ENCODE assay signal across 22 cellular contexts in the genomic region with DNA sequence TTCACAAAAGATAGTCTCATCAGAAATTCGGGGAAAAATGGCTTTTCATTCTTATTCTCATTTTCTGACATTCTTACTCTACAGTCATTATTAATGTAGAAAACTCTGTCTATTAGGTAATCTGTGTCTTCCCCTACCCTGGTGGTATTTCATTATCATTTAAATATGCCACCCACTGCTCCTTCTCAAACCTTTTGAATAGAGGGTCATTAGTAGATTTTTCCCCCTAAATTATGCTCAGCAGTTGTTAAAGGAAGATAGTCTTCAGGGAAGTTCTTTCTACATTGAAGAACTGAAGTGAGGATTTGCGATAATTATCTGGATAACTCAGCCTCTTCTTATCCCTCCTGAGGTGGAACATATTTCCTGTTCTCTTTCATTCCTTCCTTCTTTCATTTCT.
DNase-seq lines count a peak whose midpoint lies in the region; ATAC-seq and TF ChIP-seq lines count a peak whose summit lies in the region.
"Had no signal": no experiment of that assay in that cellular context is flagged by ENCODE, and none has a peak within 500 bp of the region (broad histone marks: within the 10 kb centered on the region; RNA-seq: fewer than 3 reads in every experiment).

No MANE protein-coding gene starts in this region.

- ATAC-seq in GM23338, result peak; percentile 55
- ATAC-seq: GM12878, K562 had no signal

- no peak overlapping the region; the same call in 1 of the 3 replicates for H3K4me3 Mint-ChIP-seq in GM23338
- no peak overlapping the region for H3K4me3 Mint-ChIP-seq in activated T-cell treated with anti-CD3 and anti-CD28 coated beads, Interleukin-2, amount 50 U/mL, for 24 hours
- H3K4me3 Mint-ChIP-seq: CD4-positive, CD25-positive, alpha-beta regulatory T cell; CD8-positive, alpha-beta memory T cell had no signal

- no peak for TF ChIP-seq CTCF in GM23338 (conservative IDR thresholded peaks at IDR 0.05; ENCODE audit: low read depth in 2 of 2)

- H3K4me3 ChIP-seq in GM23338 (no peak overlapping the region), HUES64 (ENCODE audit: low read length) (0 out of 2 replicates have a peak overlapping the region, but pooled peaks have one; percentile 11), iPS-20b (ENCODE audit: low read length) (peak overlapping the region; percentile 24; the same call in 1 of the 2 replicates)
- H3K4me3 ChIP-seq: GM12878, GM23248, K562 had no signal

- no peaks in the 10 kb centered on the region for H3K79me2 ChIP-seq in GM23338 (replicated peaks; ENCODE audit: insufficient read depth)

- H3K4me1 Mint-ChIP-seq in GM23338, result peaks cover 50% of the 10 kb centered on the region
- no peaks in the 10 kb centered on the region for H3K4me1 Mint-ChIP-seq in activated T-cell treated with anti-CD3 and anti-CD28 coated beads, Interleukin-2, amount 50 U/mL, for 24 hours (ENCODE audit: low read depth)
- H3K4me1 Mint-ChIP-seq: CD4-positive, CD25-positive, alpha-beta regulatory T cell; CD8-positive, alpha-beta memory T cell had no signal

- 6% methylated on average over 2 of the region's 2 CpGs for WGBS in HUES64

- H3K27me3 ChIP-seq in GM23338 (ENCODE audit: insufficient read depth) (no peaks in the 10 kb centered on the region), HUES64 (ENCODE audit: insufficient read depth, low read length) (no peaks in the 10 kb centered on the region), iPS-20b (ENCODE audit: insufficient read depth, low read length) (no peaks in the 10 kb centered on the region)
- H3K27me3 ChIP-seq: BE2C had no signal

- peak; percentile 26 for DNase-seq in GM23338 (ENCODE audit: low spot score)
- DNase-seq in activated T-cell treated with anti-CD3 and anti-CD28 coated beads, Interleukin-2, amount 50 U/mL, for 24 hours, result no peak
- DNase-seq in HPDE6-E6E7 (ENCODE audit: extremely low spot score), result no peak
- no peak for DNase-seq in NCI-H510A (lab: John Stamatoyannopoulos, UW)
- no peak for DNase-seq in Ammon's horn (ENCODE audit: low spot score)
- DNase-seq: 8988T; BE2C; C1 segment of cervical spinal cord; CD4-positive, CD25-positive, alpha-beta regulatory T cell; CD8-positive, alpha-beta memory T cell; COR-L47; DMS 273 treated with DMSO at 0.1 percent for 48 hours; DMS53; DND-41; EL; GM23248; H7; IMR-90 had no signal

- H3K4me2 ChIP-seq in GM23338, result peak overlapping the region; percentile 1; the same call in 1 of the 2 replicates

- H3K9me3 Mint-ChIP-seq in GM23338, result peaks cover 31% of the 10 kb centered on the region
- peaks cover 19% of the 10 kb centered on the region for H3K9me3 Mint-ChIP-seq in activated T-cell treated with anti-CD3 and anti-CD28 coated beads, Interleukin-2, amount 50 U/mL, for 24 hours

- H3K27me3 Mint-ChIP-seq in GM23338 (ENCODE audit: insufficient read depth, low read depth, poor library complexity), result peaks cover 11% of the 10 kb centered on the region
- H3K27me3 Mint-ChIP-seq in activated T-cell treated with anti-CD3 and anti-CD28 coated beads, Interleukin-2, amount 50 U/mL, for 24 hours, result no peaks in the 10 kb centered on the region
- H3K27me3 Mint-ChIP-seq: CD4-positive, CD25-positive, alpha-beta regulatory T cell; CD8-positive, alpha-beta memory T cell had no signal

- H3F3A ChIP-seq in GM23338 (replicated peaks; ENCODE audit: low read depth), result peaks cover 8% of the 10 kb centered on the region; the same call in 1 of the 2 replicates

- H3K27ac ChIP-seq in GM23338 (ENCODE audit: low read depth), result peak overlapping the region; percentile 83
- H3K27ac ChIP-seq in HUES64 (ENCODE audit: low read depth, low read length), result peak overlapping the region; percentile 93
- H3K27ac ChIP-seq in iPS-20b (ENCODE audit: low read length), result peak overlapping the region; percentile 46
- H3K27ac ChIP-seq: GM23248 had no signal

- H3K27ac Mint-ChIP-seq in GM23338, result peak overlapping the region; percentile 64
- H3K27ac Mint-ChIP-seq in activated T-cell treated with anti-CD3 and anti-CD28 coated beads, Interleukin-2, amount 50 U/mL, for 24 hours, result no peak overlapping the region
- H3K27ac Mint-ChIP-seq: CD4-positive, CD25-positive, alpha-beta regulatory T cell; CD8-positive, alpha-beta memory T cell had no signal

- H3K36me3 ChIP-seq in GM23338 (ENCODE audit: insufficient read depth), result no peaks in the 10 kb centered on the region
- no peaks in the 10 kb centered on the region for H3K36me3 ChIP-seq in HUES64 (ENCODE audit: insufficient read depth, low read length)
- no peaks in the 10 kb centered on the region for H3K36me3 ChIP-seq in iPS-20b (ENCODE audit: insufficient read depth, low read depth, low read length)
- H3K36me3 ChIP-seq: BE2C had no signal

- peaks cover 9% of the 10 kb centered on the region for H3K9me2 ChIP-seq in GM23338 (ENCODE audit: insufficient read depth)

- H3K9ac ChIP-seq in HUES64 (ENCODE audit: low read depth, low read length) (peak overlapping the region; percentile 37; the same call in 1 of the 2 replicates), iPS-20b (ENCODE audit: low read depth, low read length) (peak overlapping the region; percentile 61)
- H3K9ac ChIP-seq: GM23248 had no signal

- H3K36me3 Mint-ChIP-seq in GM23338 (ENCODE audit: low read depth), result peaks cover 32% of the 10 kb centered on the region
- H3K36me3 Mint-ChIP-seq in activated T-cell treated with anti-CD3 and anti-CD28 coated beads, Interleukin-2, amount 50 U/mL, for 24 hours (ENCODE audit: low read depth), result no peaks in the 10 kb centered on the region
- H3K36me3 Mint-ChIP-seq: CD4-positive, CD25-positive, alpha-beta regulatory T cell; CD8-positive, alpha-beta memory T cell had no signal

- no peak overlapping the region for H2AFZ ChIP-seq in GM23338
- H2AFZ ChIP-seq: GM23248 had no signal

- peaks cover 15% of the 10 kb centered on the region for H3K9me3 ChIP-seq in HUES64 (ENCODE audit: insufficient read depth, low read depth, low read length)
- H3K9me3 ChIP-seq in iPS-20b (ENCODE audit: insufficient read depth, low read depth, low read length), result peaks cover 14% of the 10 kb centered on the region; the same call in 1 of the 2 replicates
- H3K9me3 ChIP-seq: BE2C had no signal

- peaks cover 5% of the 10 kb centered on the region; the same call in 1 of the 2 replicates for H3K4me1 ChIP-seq in GM23338 (ENCODE audit: insufficient read depth)
- H3K4me1 ChIP-seq in HUES64 (ENCODE audit: insufficient read depth, low read length), result peaks cover 34% of the 10 kb centered on the region
- H3K4me1 ChIP-seq in iPS-20b (ENCODE audit: insufficient read depth, low read length), result peaks cover 29% of the 10 kb centered on the region
- H3K4me1 ChIP-seq: BE2C had no signal

- no peaks in the 10 kb centered on the region for H4K20me1 ChIP-seq in GM23338 (replicated peaks; ENCODE audit: insufficient read depth)

TF ChIP-seq in GM23338, 12 proteins besides CTCF, POLR2A, EP300 and RAD21 (continues in another document):
- TF ChIP-seq, protein P1, sequence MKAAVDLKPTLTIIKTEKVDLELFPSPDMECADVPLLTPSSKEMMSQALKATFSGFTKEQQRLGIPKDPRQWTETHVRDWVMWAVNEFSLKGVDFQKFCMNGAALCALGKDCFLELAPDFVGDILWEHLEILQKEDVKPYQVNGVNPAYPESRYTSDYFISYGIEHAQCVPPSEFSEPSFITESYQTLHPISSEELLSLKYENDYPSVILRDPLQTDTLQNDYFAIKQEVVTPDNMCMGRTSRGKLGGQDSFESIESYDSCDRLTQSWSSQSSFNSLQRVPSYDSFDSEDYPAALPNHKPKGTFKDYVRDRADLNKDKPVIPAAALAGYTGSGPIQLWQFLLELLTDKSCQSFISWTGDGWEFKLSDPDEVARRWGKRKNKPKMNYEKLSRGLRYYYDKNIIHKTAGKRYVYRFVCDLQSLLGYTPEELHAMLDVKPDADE (IDR thresholded peaks at IDR 0.05), result no peak
- TF ChIP-seq STAT1 (IDR thresholded peaks at IDR 0.05; ENCODE audit: unreplicated experiment) (no peak), JUNB (IDR thresholded peaks at IDR 0.05; ENCODE audit: unreplicated experiment) (no peak), EZH2 (IDR thresholded peaks at IDR 0.05; ENCODE audit: low read depth, unreplicated experiment) (no peak), NANOG (IDR thresholded peaks at IDR 0.05; ENCODE audit: borderline replicate concordance) (peak; percentile 82), ZNF114 (CRISPR knock-in tag; IDR thresholded peaks at IDR 0.05) (no peak)
- TF ChIP-seq, protein P2, sequence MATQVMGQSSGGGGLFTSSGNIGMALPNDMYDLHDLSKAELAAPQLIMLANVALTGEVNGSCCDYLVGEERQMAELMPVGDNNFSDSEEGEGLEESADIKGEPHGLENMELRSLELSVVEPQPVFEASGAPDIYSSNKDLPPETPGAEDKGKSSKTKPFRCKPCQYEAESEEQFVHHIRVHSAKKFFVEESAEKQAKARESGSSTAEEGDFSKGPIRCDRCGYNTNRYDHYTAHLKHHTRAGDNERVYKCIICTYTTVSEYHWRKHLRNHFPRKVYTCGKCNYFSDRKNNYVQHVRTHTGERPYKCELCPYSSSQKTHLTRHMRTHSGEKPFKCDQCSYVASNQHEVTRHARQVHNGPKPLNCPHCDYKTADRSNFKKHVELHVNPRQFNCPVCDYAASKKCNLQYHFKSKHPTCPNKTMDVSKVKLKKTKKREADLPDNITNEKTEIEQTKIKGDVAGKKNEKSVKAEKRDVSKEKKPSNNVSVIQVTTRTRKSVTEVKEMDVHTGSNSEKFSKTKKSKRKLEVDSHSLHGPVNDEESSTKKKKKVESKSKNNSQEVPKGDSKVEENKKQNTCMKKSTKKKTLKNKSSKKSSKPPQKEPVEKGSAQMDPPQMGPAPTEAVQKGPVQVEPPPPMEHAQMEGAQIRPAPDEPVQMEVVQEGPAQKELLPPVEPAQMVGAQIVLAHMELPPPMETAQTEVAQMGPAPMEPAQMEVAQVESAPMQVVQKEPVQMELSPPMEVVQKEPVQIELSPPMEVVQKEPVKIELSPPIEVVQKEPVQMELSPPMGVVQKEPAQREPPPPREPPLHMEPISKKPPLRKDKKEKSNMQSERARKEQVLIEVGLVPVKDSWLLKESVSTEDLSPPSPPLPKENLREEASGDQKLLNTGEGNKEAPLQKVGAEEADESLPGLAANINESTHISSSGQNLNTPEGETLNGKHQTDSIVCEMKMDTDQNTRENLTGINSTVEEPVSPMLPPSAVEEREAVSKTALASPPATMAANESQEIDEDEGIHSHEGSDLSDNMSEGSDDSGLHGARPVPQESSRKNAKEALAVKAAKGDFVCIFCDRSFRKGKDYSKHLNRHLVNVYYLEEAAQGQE (IDR thresholded peaks at IDR 0.05; ENCODE audit: unreplicated experiment), result no peak
